ENCODE assay signal across 8 cellular contexts in the genomic region with DNA sequence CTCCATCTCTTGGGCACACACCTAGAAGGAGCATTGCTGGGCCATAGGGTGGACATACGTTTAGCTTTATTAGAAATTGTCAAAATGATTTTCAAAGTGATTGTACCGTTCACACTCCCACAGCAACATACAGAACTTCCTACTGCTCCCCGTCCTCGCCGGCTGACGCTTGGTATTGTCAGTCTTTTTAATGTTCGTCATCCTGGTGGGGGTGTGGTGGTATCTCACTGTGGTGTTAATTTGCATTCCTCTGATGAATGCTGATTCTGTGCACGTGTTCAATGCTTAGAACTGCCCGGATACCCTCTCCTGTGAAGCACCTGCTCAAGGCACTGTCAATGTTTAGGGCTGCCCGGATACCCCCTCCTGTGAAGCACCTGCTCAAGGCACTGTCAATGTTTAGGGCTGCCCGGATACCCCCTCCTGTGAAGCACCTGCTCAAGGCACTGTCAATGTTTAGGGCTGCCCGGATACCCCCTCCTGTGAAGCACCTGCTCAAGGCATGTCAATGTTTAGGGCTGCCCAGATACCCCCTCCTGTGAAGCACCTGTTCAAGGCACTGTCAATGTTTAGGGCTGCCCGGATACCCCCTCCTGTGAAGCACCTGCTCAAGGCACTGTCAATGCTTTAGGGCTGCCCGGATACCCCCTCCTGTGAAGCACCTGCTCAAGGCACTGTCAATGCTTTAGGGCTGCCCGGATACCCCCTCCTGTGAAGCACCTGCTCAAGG. TPM values are rescaled to one million over a fixed set of nuclear protein-coding genes. Genes with fewer than 3 reads are reported as not detected.
DNase-seq lines count a peak whose midpoint lies in the region; ATAC-seq and TF ChIP-seq lines count a peak whose summit lies in the region.
"Not testable (repeated sequence)": the region's sequence is repeated elsewhere in the genome, so short reads cannot be mapped to it uniquely, and the experiment has no call there.

No MANE protein-coding gene starts in this region.

- TF ChIP-seq CTCF in SK-N-SH (IDR thresholded peaks at IDR 0.05) = not testable (repeated sequence)

- not testable (repeated sequence) for H2AFZ ChIP-seq in SK-N-SH (ENCODE audit: low read depth)

- H3K79me2 ChIP-seq in SK-N-SH (ENCODE audit: insufficient read depth) = not testable (repeated sequence)

- WGBS in SK-N-SH (ENCODE audit: low lambda C conversion rate) = 63% methylated on average over 12 of the region's 15 CpGs

- peak overlapping the region in 2 of 3 donors; percentile 52 to 94 for H3K27ac Mint-ChIP-seq in CD4-positive, CD25-positive, alpha-beta regulatory T cell

- intact Hi-C loops in posterior vena cava (cut with DNase I) = not testable (repeated sequence)

- POLR2A ChIA-PET in SK-N-SH (lab: Yijun Ruan, JAX) = not testable (repeated sequence)

- not testable (repeated sequence) for H3K9me3 ChIP-seq in CD4-positive, CD25-positive, alpha-beta regulatory T cell (ENCODE audit: control insufficient read depth in 2 of 2, low read length in 2 of 2); SK-N-SH

- in situ Hi-C loops in G401 (cut with HindIII; ENCODE audit: low sequenced_read_pairs) = not testable (repeated sequence)

- H3K4me2 ChIP-seq in SK-N-SH = peak overlapping the region; percentile 87; the same call in 1 of the 2 replicates

- TF ChIP-seq EP300 in SK-N-SH (IDR thresholded peaks at IDR 0.05; ENCODE audit: borderline replicate concordance in 1 of 2, low read depth in 1 of 2, low read length in 1 of 2) = not testable (repeated sequence)

- H3K9ac ChIP-seq in SK-N-SH = not testable (repeated sequence)

- not testable (repeated sequence) for H3K9me2 ChIP-seq in SK-N-SH

- not testable (repeated sequence) for H3K36me3 ChIP-seq in CD4-positive, CD25-positive, alpha-beta regulatory T cell (ENCODE audit: control insufficient read depth, insufficient read depth, low read length); SK-N-SH (replicated peaks in 1 of 2; ENCODE audit: control insufficient read depth in 1 of 2, insufficient read depth in 2 of 2, low read length in 1 of 2)

- peak overlapping the region; percentile 36 for H3K27ac ChIP-seq in CD4-positive, CD25-positive, alpha-beta regulatory T cell (ENCODE audit: insufficient read depth, low read length, poor library complexity, severe bottlenecking)
- H3K27ac ChIP-seq in SK-N-SH (ENCODE audit: low read depth in 2 of 2, low read length in 1 of 2) = not testable (repeated sequence)

- DNase-seq in CD4-positive, CD25-positive, alpha-beta regulatory T cell = peak in 2 of 3 donors; percentile 23 to 56
- DNase-seq in G401 (ENCODE audit: low spot score) (peak; percentile 61), NCI-H345 (lab: John Stamatoyannopoulos, UW) (peak; percentile 16), posterior vena cava (ENCODE audit: low spot score) (peak; percentile 8)
- not testable (repeated sequence) for DNase-seq in SK-N-SH
- peak; percentile 35 for DNase-seq in activated T-cell treated with anti-CD3 and anti-CD28 coated beads, Interleukin-2, amount 50 U/mL, for 1 hour
- DNase-seq in effector CD4-positive, alpha-beta T cell = peak; percentile 48

- H3K4me3 Mint-ChIP-seq in CD4-positive, CD25-positive, alpha-beta regulatory T cell = peak overlapping the region in 2 of 4 donors; percentile 20 to 66

- H3K9me3 Mint-ChIP-seq in CD4-positive, CD25-positive, alpha-beta regulatory T cell = not testable (repeated sequence)

- peaks cover 4 to 26% (median 10%) of the 10 kb centered on the region in 4 donors for H3K4me1 Mint-ChIP-seq in CD4-positive, CD25-positive, alpha-beta regulatory T cell

- TF ChIP-seq RAD21 in SK-N-SH (IDR thresholded peaks at IDR 0.05; ENCODE audit: low read length) = not testable (repeated sequence)

- not testable (repeated sequence) for H3K4me1 ChIP-seq in CD4-positive, CD25-positive, alpha-beta regulatory T cell (ENCODE audit: control insufficient read depth, insufficient read depth, low read length, poor library complexity, severe bottlenecking)
- peaks cover 7 to 11% of the 10 kb centered on the region in 2 experiments; a peak in 2 of 4 replicates for H3K4me1 ChIP-seq in SK-N-SH (ENCODE audit: control insufficient read depth in 1 of 2, insufficient read depth in 2 of 2, low read depth in 1 of 2, low read length in 1 of 2)

- H3K27me3 Mint-ChIP-seq in CD4-positive, CD25-positive, alpha-beta regulatory T cell = not testable (repeated sequence)

- not testable (repeated sequence) for H3K4me3 ChIP-seq in CD4-positive, CD25-positive, alpha-beta regulatory T cell (ENCODE audit: low read depth, low read length)
- peak overlapping the region in 1 of 2 experiments; percentile 53; a peak in 1 of 4 replicates for H3K4me3 ChIP-seq in SK-N-SH (ENCODE audit: low read depth in 2 of 2, low read length in 1 of 2)

- CTCF ChIA-PET in SK-N-SH (lab: Yijun Ruan, JAX) = interaction anchor here (1.1 to 2.0 kb wide), 4 partner anchors 12 to 211 kb away, joined by 3 to 17 read pairs (median 14); no protein-coding TSS in a partner anchor

- H4K20me1 ChIP-seq in SK-N-SH (ENCODE audit: insufficient read depth) = not testable (repeated sequence)

- not testable (repeated sequence) for H3K27me3 ChIP-seq in CD4-positive, CD25-positive, alpha-beta regulatory T cell (ENCODE audit: control insufficient read depth, insufficient read depth, low read length)
- H3K27me3 ChIP-seq in SK-N-SH (ENCODE audit: insufficient read depth) = peaks cover 19% of the 10 kb centered on the region

- H3F3A ChIP-seq in SK-N-SH (replicated peaks; ENCODE audit: insufficient read depth) = not testable (repeated sequence)

- ATAC-seq in CD4-positive, CD25-positive, alpha-beta regulatory T cell (ENCODE audit: low read depth in 2 of 2) = peak; percentile 40 to 44
- ATAC-seq in activated CD4-positive, CD25-positive, alpha-beta regulatory T cell treated with anti-CD3 and anti-CD28 coated beads, Interleukin-2, amount 50 U/mL, for 24 hours = peak; percentile 14 to 22

- peaks cover 17% of the 10 kb centered on the region for H3K36me3 Mint-ChIP-seq in CD4-positive, CD25-positive, alpha-beta regulatory T cell

RNA-seq across cellular contexts. Expression of a gene that starts 34.6 kb away (rescaled TPM):
- total RNA-seq in CD4-positive, CD25-positive, alpha-beta regulatory T cell = 5.3 TPM
- polyA plus RNA-seq in CD4-positive, CD25-positive, alpha-beta regulatory T cell = 1 to 10 TPM in 3 of 4 donors, under 1 TPM in 1; 0.72 to 2.8 (median 1.8) TPM
- total RNA-seq in G401 (2014; rRNA removed; shearing (Covaris generic)) = 1.7 and 4.0 TPM in 2 replicates
- 4.2 and 9.5 TPM in 2 replicates for polyA plus RNA-seq in SK-N-SH (2012; rRNA removed)
- polyA plus RNA-seq in SK-N-SH (2012; cell fraction: cytosol; rRNA removed) = 5.8 and 7.4 TPM in 2 replicates
- polyA plus RNA-seq in SK-N-SH (2012; cell fraction: nucleus; rRNA removed) = 16.9 and 21.5 TPM in 2 replicates
- 1 to 10 TPM; 2.6 to 7.4 TPM for total RNA-seq in posterior vena cava
